ENCODE assay signal across 9 cellular contexts in genomic region chrX:149503446-149503845, GRCh38. TPM values are rescaled to one million over a fixed set of nuclear protein-coding genes. Genes with fewer than 3 reads are reported as not detected.
DNase-seq lines count a peak whose midpoint lies in the region; ATAC-seq and TF ChIP-seq lines count a peak whose summit lies in the region.
"Not testable (repeated sequence)": the region's sequence is repeated elsewhere in the genome, so short reads cannot be mapped to it uniquely, and the experiment has no call there.
"Had no signal": no experiment of that assay in that cellular context is flagged by ENCODE, and none has a peak within 500 bp of the region (broad histone marks: within the 10 kb centered on the region; RNA-seq: fewer than 3 reads in every experiment).

No MANE protein-coding gene starts in this region.

- H3K9ac ChIP-seq in OCI-LY1 (ENCODE audit: low read length), result not testable (repeated sequence)

- not testable (repeated sequence) for H2AFZ ChIP-seq in OCI-LY1 (ENCODE audit: low read length)

- POLR2A ChIA-PET in activated CD4-positive, alpha-beta memory T cell treated with anti-CD3 and anti-CD28 coated beads for 36 hours (lab: Charles Lee), result interaction anchor here (1.4 to 3.0 kb wide), 2 partner anchors 17 to 37 kb away, joined by 4 to 31 read pairs; partner anchors contain the start of gene EOLA1

- H3K4me2 ChIP-seq in DOHH2 (ENCODE audit: low read length) (peak overlapping the region; percentile 65), OCI-LY1 (ENCODE audit: low read length) (peak overlapping the region; percentile 77; the same call in 1 of the 2 replicates)

- H3K4me1 ChIP-seq in DOHH2 (ENCODE audit: control insufficient read depth, low read length) (peaks cover 11% of the 10 kb centered on the region), OCI-LY1 (ENCODE audit: insufficient read depth, low read length, severe bottlenecking) (peaks cover 17% of the 10 kb centered on the region)

- H3K36me3 Mint-ChIP-seq in activated CD4-positive, alpha-beta memory T cell treated with anti-CD3 and anti-CD28 coated beads for 36 hours; chondrocyte (ENCODE audit: low read depth): not testable (repeated sequence)

- H3K27ac ChIP-seq in DOHH2 (ENCODE audit: low read depth, low read length); OCI-LY1 (ENCODE audit: low read depth, low read length, poor library complexity, severe bottlenecking): not testable (repeated sequence)

- not testable (repeated sequence) for H3K27me3 Mint-ChIP-seq in activated CD4-positive, alpha-beta memory T cell treated with anti-CD3 and anti-CD28 coated beads for 36 hours; chondrocyte (ENCODE audit: low read depth)

- H4K20me1 ChIP-seq in DOHH2 (ENCODE audit: control insufficient read depth, insufficient read depth, low read depth, low read length); OCI-LY1 (ENCODE audit: insufficient read depth, low read length): not testable (repeated sequence)

- not testable (repeated sequence) for H3K9me2 ChIP-seq in DOHH2 (replicated peaks; ENCODE audit: control insufficient read depth, low read length); OCI-LY1 (ENCODE audit: low read depth, low read length)

- intact Hi-C loops in activated CD4-positive, alpha-beta memory T cell treated with anti-CD3 and anti-CD28 coated beads for 36 hours (cut with micrococcal nuclease), result not testable (repeated sequence)

- not testable (repeated sequence) for H3F3A ChIP-seq in DOHH2 (ENCODE audit: control insufficient read depth, insufficient read depth); OCI-LY1 (ENCODE audit: insufficient read depth, low read length)

- peak overlapping the region; percentile 99 for H3K27ac Mint-ChIP-seq in activated CD4-positive, alpha-beta memory T cell treated with anti-CD3 and anti-CD28 coated beads for 36 hours
- peak overlapping the region; percentile 32 for H3K27ac Mint-ChIP-seq in chondrocyte (ENCODE audit: unreplicated experiment)

- H3K9me3 ChIP-seq in DOHH2 (ENCODE audit: control insufficient read depth, insufficient read depth, low read length); OCI-LY1 (ENCODE audit: low read length): not testable (repeated sequence)

- not testable (repeated sequence) for H3K36me3 ChIP-seq in DOHH2 (ENCODE audit: control insufficient read depth, low read length)
- peaks cover 20% of the 10 kb centered on the region; the same call in 1 of the 2 replicates for H3K36me3 ChIP-seq in OCI-LY1 (ENCODE audit: insufficient read depth, low read length)

- not testable (repeated sequence) for H3K9me3 Mint-ChIP-seq in activated CD4-positive, alpha-beta memory T cell treated with anti-CD3 and anti-CD28 coated beads for 36 hours; chondrocyte (ENCODE audit: low read depth)

- ATAC-seq in GM21447 (IDR thresholded peaks at IDR 0.05; ENCODE audit: unreplicated experiment), result peak; percentile 62
- ATAC-seq in HG03439 (IDR thresholded peaks at IDR 0.05; ENCODE audit: unreplicated experiment), result peak; percentile 68

- H3K27me3 ChIP-seq in DOHH2 (ENCODE audit: control insufficient read depth, low read length); OCI-LY1 (ENCODE audit: insufficient read depth, low read length): not testable (repeated sequence)

- H3K4me1 Mint-ChIP-seq in activated CD4-positive, alpha-beta memory T cell treated with anti-CD3 and anti-CD28 coated beads for 36 hours (ENCODE audit: low read depth), result peaks cover 29% of the 10 kb centered on the region
- not testable (repeated sequence) for H3K4me1 Mint-ChIP-seq in chondrocyte (ENCODE audit: low read depth)

- TF ChIP-seq CTCF in DOHH2 (IDR thresholded peaks at IDR 0.05; ENCODE audit: low read depth, low read length, poor library complexity, severe bottlenecking); OCI-LY1 (IDR thresholded peaks at IDR 0.05; ENCODE audit: low read length); chondrocyte (IDR thresholded peaks at IDR 0.05): not testable (repeated sequence)

- H3K4me3 ChIP-seq in DOHH2 (ENCODE audit: low read length) (peak overlapping the region; percentile 71; the same call in 1 of the 2 replicates), OCI-LY1 (ENCODE audit: low read depth, low read length, poor library complexity, severe bottlenecking) (peak overlapping the region; percentile 82)

- CTCF ChIA-PET in activated CD4-positive, alpha-beta memory T cell treated with anti-CD3 and anti-CD28 coated beads for 36 hours (lab: Charles Lee), result interaction anchor here (1.3 to 2.6 kb wide), 3 partner anchors 23 to 435 kb away, joined by 3 to 16 read pairs (median 4); partner anchors contain the start of genes EOLA1 and EOLA2

- peak overlapping the region; percentile 97 for H3K4me3 Mint-ChIP-seq in activated CD4-positive, alpha-beta memory T cell treated with anti-CD3 and anti-CD28 coated beads for 36 hours
- H3K4me3 Mint-ChIP-seq in chondrocyte (ENCODE audit: unreplicated experiment), result peak overlapping the region; percentile 86

- H3K79me2 ChIP-seq in DOHH2 (ENCODE audit: control insufficient read depth, low read length), result peaks cover 10% of the 10 kb centered on the region
- H3K79me2 ChIP-seq in OCI-LY1 (ENCODE audit: insufficient read depth, low read length), result not testable (repeated sequence)

- DNase-seq in activated CD4-positive, alpha-beta memory T cell treated with anti-CD3 and anti-CD28 coated beads for 36 hours, result peak; percentile 80
- not testable (repeated sequence) for DNase-seq in chondrocyte (ENCODE audit: low spot score)
- peak; percentile 61 to 77 for DNase-seq in lung microvascular endothelial cell (ENCODE audit: low read depth in 2 of 2)
- DNase-seq in stimulated activated CD8-positive, alpha-beta memory T cell treated with anti-CD3 and anti-CD28 coated beads, Interleukin-15, amount 100 ng/mL, for 1 hour (ENCODE audit: low read depth), result peak; percentile 32

RNA-seq across cellular contexts. Expression of gene IDS, which starts 1.7 kb away (rescaled TPM):
- 10 to 100 TPM; 71.6 to 72.2 TPM for total RNA-seq in activated CD4-positive, alpha-beta memory T cell treated with anti-CD3 and anti-CD28 coated beads for 36 hours
- total RNA-seq in chondrocyte, result 93.5 to 98.5 TPM (median 94.1 TPM) in 3 replicates
- 13.7 and 24.2 TPM in 2 replicates for total RNA-seq in lung microvascular endothelial cell

RNA-seq across cellular contexts. Expression of gene EOLA1, which starts 37.4 kb away (rescaled TPM):
- total RNA-seq in activated CD4-positive, alpha-beta memory T cell treated with anti-CD3 and anti-CD28 coated beads for 36 hours, result 10 to 100 TPM; 22.1 to 24.7 TPM
- total RNA-seq in chondrocyte, result 14.7 to 18.9 TPM (median 17.8 TPM) in 3 replicates
- 10.0 and 13.3 TPM in 2 replicates for total RNA-seq in lung microvascular endothelial cell

RNA-seq across cellular contexts. Expression of gene HSFX3, which starts 46.3 kb away (rescaled TPM):
- not detected for total RNA-seq in activated CD4-positive, alpha-beta memory T cell treated with anti-CD3 and anti-CD28 coated beads for 36 hours
- total RNA-seq in chondrocyte (not detected in 3 replicates), lung microvascular endothelial cell (not detected in 2 replicates)
- total RNA-seq: endodermal cell had no signal
